36 cellular contexts compared by ENCODE assay signal in genomic region chr2:219548990-219549389, GRCh38. TPM values are rescaled to one million over a fixed set of nuclear protein-coding genes. Genes with fewer than 3 reads are reported as not detected.
"Had no signal": no experiment of that assay in that cellular context is flagged by ENCODE, and none has a peak within 500 bp of the region (broad histone marks: within the 10 kb centered on the region; RNA-seq: fewer than 3 reads in every experiment).

No MANE protein-coding gene starts in this region.

- H3K4me2 ChIP-seq: KMS-11 had no signal

- H3K9me3 ChIP-seq: MG63 had no signal

- H3K4me3 ChIP-seq: MG63 had no signal

- H3K27ac ChIP-seq: KMS-11 had no signal

- H3K36me3 ChIP-seq: MG63 had no signal

- DNase-seq: Karpas-422, Kasumi-1, KG1, MG63, MM.1S, MV-4-11, NCI-H1048, NCI-H1092, NCI-H1092 treated with DMSO at 0.1 percent for 48 hours, NCI-H1105, NCI-H1105 treated with DMSO at 0.1 percent for 48 hours, NCI-H1417, NCI-H1436, NCI-H1436 treated with DMSO at 0.1 percent for 48 hours, NCI-H146, NCI-H1694, NCI-H1694 treated with DMSO at 0.1 percent for 48 hours, NCI-H187, NCI-H187 treated with DMSO at 0.1 percent for 48 hours, NCI-H1930, NCI-H2029, NCI-H2029 treated with DMSO at 0.1 percent for 48 hours, NCI-H2081, NCI-H2081 treated with DMSO at 0.1 percent for 48 hours, NCI-H2107, NCI-H2171, NCI-H2171 treated with DMSO at 0.1 percent for 48 hours, NCI-H2227 treated with DMSO at 0.1 percent for 48 hours, NCI-H226, NCI-H345, NCI-H446, NCI-H446 treated with DMSO at 0.1 percent for 48 hours, NCI-H510A had no signal

- H3K27me3 ChIP-seq: MG63 had no signal

- H3K9ac ChIP-seq: KMS-11 had no signal

RNA-seq across cellular contexts. Expression of gene INHA, which starts 23.1 kb away (rescaled TPM):
- total RNA-seq: LHCN-M2 had no signal

RNA-seq across cellular contexts. Expression of gene ASIC4, which starts 34.7 kb away (rescaled TPM):
- total RNA-seq: LHCN-M2, MCF 10A had no signal
